In the genomic region with DNA sequence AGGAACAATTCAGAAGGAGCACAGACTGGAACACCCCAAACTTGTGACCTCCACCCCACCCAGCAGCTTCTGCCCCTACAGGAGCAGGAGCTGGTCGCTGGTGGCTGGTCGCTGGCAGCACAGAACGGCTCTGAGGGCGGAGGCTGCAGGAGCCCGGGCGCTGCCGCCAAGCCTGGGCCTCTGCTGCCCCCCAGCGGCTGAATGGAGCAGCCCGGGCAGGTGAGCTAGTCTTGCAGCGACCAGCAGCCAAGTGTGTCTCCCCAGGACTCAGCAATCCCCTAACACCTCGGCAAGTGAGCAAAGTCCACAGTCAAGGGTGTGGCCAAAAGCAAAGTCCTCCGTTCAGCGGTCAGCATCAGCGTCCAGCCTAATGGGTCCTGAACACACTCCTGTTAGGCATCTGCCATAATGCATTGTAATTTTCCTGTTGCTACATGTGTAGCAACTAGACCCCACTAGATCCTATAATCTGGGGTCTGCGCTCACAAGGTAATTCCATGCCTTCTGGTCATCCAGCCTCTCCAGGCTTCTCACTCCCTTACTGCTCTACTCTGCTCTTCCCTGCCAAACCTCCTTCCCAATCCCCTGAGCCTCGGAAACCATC, we compare ENCODE assay signal across 8 cellular contexts. TPM values are rescaled to one million over a fixed set of nuclear protein-coding genes. Genes with fewer than 3 reads are reported as not detected.
DNase-seq lines count a peak whose midpoint lies in the region; ATAC-seq and TF ChIP-seq lines count a peak whose summit lies in the region.

No MANE protein-coding gene starts in this region.

- TF ChIP-seq CTCF in colonic mucosa (IDR thresholded peaks at IDR 0.05): peak; percentile 95
- peak; percentile 87 to 99 (median 97) for TF ChIP-seq CTCF in right lobe of liver (IDR thresholded peaks at IDR 0.05)

- CTCF ChIA-PET in activated CD4-positive, alpha-beta T cell treated with anti-CD3 and anti-CD28 coated beads, Interleukin-2, amount 10 ng/mL, durations not matched to agents 7 days and 5 days (lab: Charles Lee): interaction anchor here (0.6 to 2.3 kb wide), 12 partner anchors 8 to 1110 kb away, joined by 3 to 6 read pairs (median 3); no protein-coding TSS in a partner anchor

- H3K27me3 ChIP-seq in colonic mucosa (no peaks in the 10 kb centered on the region), right lobe of liver (no peaks in the 10 kb centered on the region)

- H3K27ac Mint-ChIP-seq in activated CD4-positive, alpha-beta T cell treated with anti-CD3 and anti-CD28 coated beads, Interleukin-2, amount 10 ng/mL, durations not matched to agents 7 days and 5 days: no peak overlapping the region

- H3K4me1 ChIP-seq in colonic mucosa (no peaks in the 10 kb centered on the region), right lobe of liver (no peaks in the 10 kb centered on the region)

- H3K27ac ChIP-seq in colonic mucosa (no peak overlapping the region), right lobe of liver (no peak overlapping the region)

- H3K4me1 Mint-ChIP-seq in activated CD4-positive, alpha-beta T cell treated with anti-CD3 and anti-CD28 coated beads, Interleukin-2, amount 10 ng/mL, durations not matched to agents 7 days and 5 days: no peaks in the 10 kb centered on the region

- no peaks in the 10 kb centered on the region for H3K36me3 Mint-ChIP-seq in activated CD4-positive, alpha-beta T cell treated with anti-CD3 and anti-CD28 coated beads, Interleukin-2, amount 10 ng/mL, durations not matched to agents 7 days and 5 days (ENCODE audit: low read depth)

- H3K9me3 Mint-ChIP-seq in activated CD4-positive, alpha-beta T cell treated with anti-CD3 and anti-CD28 coated beads, Interleukin-2, amount 10 ng/mL, durations not matched to agents 7 days and 5 days: no peaks in the 10 kb centered on the region

- POLR2A ChIA-PET in activated CD4-positive, alpha-beta T cell treated with anti-CD3 and anti-CD28 coated beads, Interleukin-2, amount 10 ng/mL, durations not matched to agents 7 days and 5 days (lab: Charles Lee): no interaction called here

- H3K4me3 ChIP-seq in colonic mucosa (no peak overlapping the region), right lobe of liver (no peak overlapping the region)

- peak; percentile 44 for DNase-seq in GDM1 (lab: John Stamatoyannopoulos, UW)
- peak; percentile 44 for DNase-seq in NCI-H460 (ENCODE audit: extremely low read depth, low read depth)
- peak; percentile 79 for DNase-seq in activated CD4-positive, alpha-beta T cell treated with anti-CD3 and anti-CD28 coated beads, Interleukin-2, amount 10 ng/mL, durations not matched to agents 7 days and 5 days
- DNase-seq in colonic mucosa: peak; percentile 84
- peak; percentile 83 to 88 (median 85) for DNase-seq in right lobe of liver
- peak; percentile 30 to 77 (median 42) for DNase-seq in stimulated activated CD4-positive, alpha-beta T cell treated with anti-CD3 and anti-CD28 coated beads, TNF-alpha, amount 100 ng/mL, for 1 hour (ENCODE audit: low read depth in 3 of 3, low spot score in 1 of 3)

- H3K4me3 Mint-ChIP-seq in activated CD4-positive, alpha-beta T cell treated with anti-CD3 and anti-CD28 coated beads, Interleukin-2, amount 10 ng/mL, durations not matched to agents 7 days and 5 days: no peak overlapping the region

- H3K36me3 ChIP-seq in colonic mucosa (no peaks in the 10 kb centered on the region), right lobe of liver (no peaks in the 10 kb centered on the region)

- ATAC-seq in HG03045 (IDR thresholded peaks at IDR 0.05; ENCODE audit: unreplicated experiment) (peak; percentile 71), right lobe of liver (peak; percentile 97 to 99 (median 98)), HG02970 (IDR thresholded peaks at IDR 0.05; ENCODE audit: low FRiP score, unreplicated experiment) (no peak)

- H3K9me3 ChIP-seq in colonic mucosa: no peaks in the 10 kb centered on the region
- H3K9me3 ChIP-seq in right lobe of liver: no peaks in the 10 kb centered on the region

- peaks cover 3% of the 10 kb centered on the region for H3K27me3 Mint-ChIP-seq in activated CD4-positive, alpha-beta T cell treated with anti-CD3 and anti-CD28 coated beads, Interleukin-2, amount 10 ng/mL, durations not matched to agents 7 days and 5 days

- WGBS in right lobe of liver (ENCODE audit: insufficient coverage, low coverage, low lambda C conversion rate, missing lambda C conversion rate): 42% methylated on average over 4 of the region's 16 CpGs

- intact Hi-C loops in colonic mucosa (cut with DNase I) (loop anchor here (5.0 kb wide), 3 partner anchors 195 to 1110 kb away; no protein-coding TSS in a partner anchor), right lobe of liver (cut with DNase I) (no loop called here)

- no peak for TF ChIP-seq POLR2A in right lobe of liver (IDR thresholded peaks at IDR 0.05)

- H3K9ac ChIP-seq in colonic mucosa (ENCODE audit: low read depth in 2 of 2, low read length in 2 of 2): no peak overlapping the region

RNA-seq across cellular contexts. Expression of a gene that starts 12.1 kb away (rescaled TPM):
- total RNA-seq in NCI-H460 (2014; rRNA removed; shearing (Covaris generic)): not detected in 2 replicates
- not detected in 2 replicates for polyA plus RNA-seq in NCI-H460 (2014; cell fraction: nucleus; rRNA removed)
- not detected for total RNA-seq in activated CD4-positive, alpha-beta T cell treated with anti-CD3 and anti-CD28 coated beads, Interleukin-2, amount 10 ng/mL, durations not matched to agents 7 days and 5 days
- total RNA-seq in colonic mucosa (under 1 TPM in 1 of 2 donors, not detected in 1; 0.42 TPM), right lobe of liver (not detected)

RNA-seq across cellular contexts. Expression of a gene that starts 16.8 kb away (rescaled TPM):
- total RNA-seq in NCI-H460 (2014; rRNA removed; shearing (Covaris generic)): not detected in 2 replicates
- polyA plus RNA-seq in NCI-H460 (2014; cell fraction: nucleus; rRNA removed): not detected in 2 replicates
- total RNA-seq in activated CD4-positive, alpha-beta T cell treated with anti-CD3 and anti-CD28 coated beads, Interleukin-2, amount 10 ng/mL, durations not matched to agents 7 days and 5 days: not detected
- under 1 TPM; 0.08 to 0.44 TPM for total RNA-seq in colonic mucosa
- total RNA-seq in right lobe of liver: not detected

RNA-seq across cellular contexts. Expression of a gene that starts 38.2 kb away (rescaled TPM):
- not detected in 2 replicates for total RNA-seq in NCI-H460 (2014; rRNA removed; shearing (Covaris generic))
- polyA plus RNA-seq in NCI-H460 (2014; cell fraction: nucleus; rRNA removed): not detected in 2 replicates
- not detected for total RNA-seq in activated CD4-positive, alpha-beta T cell treated with anti-CD3 and anti-CD28 coated beads, Interleukin-2, amount 10 ng/mL, durations not matched to agents 7 days and 5 days
- total RNA-seq in colonic mucosa (10 to 100 TPM in 1 of 2 donors, 1 to 10 TPM in 1; 7.5 to 20.7 TPM), right lobe of liver (1 to 10 TPM in 1 of 6 experiments, under 1 TPM in 5; 0.12 to 1.3 (median 0.23) TPM)

RNA-seq across cellular contexts. Expression of a gene that starts 50.0 kb away (rescaled TPM):
- total RNA-seq in NCI-H460 (2014; rRNA removed; shearing (Covaris generic)): not detected in 2 replicates
- not detected in 2 replicates for polyA plus RNA-seq in NCI-H460 (2014; cell fraction: nucleus; rRNA removed)
- not detected for total RNA-seq in activated CD4-positive, alpha-beta T cell treated with anti-CD3 and anti-CD28 coated beads, Interleukin-2, amount 10 ng/mL, durations not matched to agents 7 days and 5 days
- total RNA-seq in colonic mucosa (1 to 10 TPM; 2.3 to 3.5 TPM), right lobe of liver (10 to 100 TPM in 2 of 6 experiments, 1 to 10 TPM in 4; 4.3 to 21.8 (median 7.6) TPM)
